In the genomic region with DNA sequence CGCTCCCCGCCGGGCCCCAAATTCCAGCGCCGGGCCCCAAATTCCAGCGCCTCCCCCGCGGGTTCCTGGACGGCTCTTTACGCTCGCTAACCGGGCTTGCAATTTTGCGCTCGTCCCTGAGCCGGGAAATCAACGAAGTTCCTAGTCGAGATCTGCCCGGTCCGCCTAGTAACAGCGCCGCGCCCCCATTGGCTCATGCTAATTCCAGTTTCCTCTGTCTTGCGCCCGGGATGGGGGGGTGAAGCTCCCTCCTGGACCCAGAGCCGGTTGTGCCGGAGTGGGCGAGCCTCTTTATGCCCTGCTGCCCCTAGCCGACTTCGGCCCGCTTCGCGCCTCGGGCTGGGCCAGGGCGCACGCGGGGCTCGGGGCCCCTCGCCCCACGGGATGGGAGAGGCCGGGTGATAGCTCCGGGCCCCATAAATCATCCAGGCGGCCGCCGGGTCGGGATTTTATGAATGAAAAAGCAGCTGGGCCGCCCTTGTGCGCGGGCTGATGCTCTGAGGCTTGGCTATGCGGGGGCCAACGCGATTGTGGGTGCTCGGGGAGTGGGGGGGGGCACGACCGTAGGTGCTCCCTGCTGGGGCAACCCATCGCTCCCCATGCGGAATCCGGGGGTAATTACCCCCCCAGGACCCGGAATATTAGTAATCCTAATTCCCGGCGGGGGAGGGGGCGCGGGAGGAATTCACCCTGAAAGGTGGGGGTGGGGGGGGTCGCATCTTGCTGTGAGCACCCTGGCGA, we compare ENCODE assay signal across 1 cellular context.
TF ChIP-seq lines count a peak whose summit lies in the region.

No MANE protein-coding gene starts in this region.

TF ChIP-seq in HepG2, 621 proteins besides CTCF, POLR2A, EP300 and RAD21 (continued from another document and continues in another):
- TF ChIP-seq, protein P1, sequence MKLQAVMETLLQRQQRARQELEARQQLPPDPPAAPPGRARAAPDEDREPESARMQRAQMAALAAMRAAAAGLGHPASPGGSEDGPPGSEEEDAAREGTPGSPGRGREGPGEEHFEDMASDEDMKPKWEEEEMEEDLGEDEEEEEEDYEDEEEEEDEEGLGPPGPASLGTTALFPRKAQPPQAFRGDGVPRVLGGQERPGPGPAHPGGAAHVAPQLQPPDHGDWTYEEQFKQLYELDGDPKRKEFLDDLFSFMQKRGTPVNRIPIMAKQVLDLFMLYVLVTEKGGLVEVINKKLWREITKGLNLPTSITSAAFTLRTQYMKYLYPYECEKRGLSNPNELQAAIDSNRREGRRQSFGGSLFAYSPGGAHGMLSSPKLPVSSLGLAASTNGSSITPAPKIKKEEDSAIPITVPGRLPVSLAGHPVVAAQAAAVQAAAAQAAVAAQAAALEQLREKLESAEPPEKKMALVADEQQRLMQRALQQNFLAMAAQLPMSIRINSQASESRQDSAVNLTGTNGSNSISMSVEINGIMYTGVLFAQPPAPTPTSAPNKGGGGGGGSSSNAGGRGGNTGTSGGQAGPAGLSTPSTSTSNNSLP (IDR thresholded peaks at IDR 0.05; ENCODE audit: low read depth, low read length) = no peak
- TF ChIP-seq, protein P2, sequence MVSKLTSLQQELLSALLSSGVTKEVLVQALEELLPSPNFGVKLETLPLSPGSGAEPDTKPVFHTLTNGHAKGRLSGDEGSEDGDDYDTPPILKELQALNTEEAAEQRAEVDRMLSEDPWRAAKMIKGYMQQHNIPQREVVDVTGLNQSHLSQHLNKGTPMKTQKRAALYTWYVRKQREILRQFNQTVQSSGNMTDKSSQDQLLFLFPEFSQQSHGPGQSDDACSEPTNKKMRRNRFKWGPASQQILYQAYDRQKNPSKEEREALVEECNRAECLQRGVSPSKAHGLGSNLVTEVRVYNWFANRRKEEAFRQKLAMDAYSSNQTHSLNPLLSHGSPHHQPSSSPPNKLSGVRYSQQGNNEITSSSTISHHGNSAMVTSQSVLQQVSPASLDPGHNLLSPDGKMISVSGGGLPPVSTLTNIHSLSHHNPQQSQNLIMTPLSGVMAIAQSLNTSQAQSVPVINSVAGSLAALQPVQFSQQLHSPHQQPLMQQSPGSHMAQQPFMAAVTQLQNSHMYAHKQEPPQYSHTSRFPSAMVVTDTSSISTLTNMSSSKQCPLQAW (CRISPR knock-in tag; IDR thresholded peaks at IDR 0.05) = no peak
- TF ChIP-seq, protein P3, sequence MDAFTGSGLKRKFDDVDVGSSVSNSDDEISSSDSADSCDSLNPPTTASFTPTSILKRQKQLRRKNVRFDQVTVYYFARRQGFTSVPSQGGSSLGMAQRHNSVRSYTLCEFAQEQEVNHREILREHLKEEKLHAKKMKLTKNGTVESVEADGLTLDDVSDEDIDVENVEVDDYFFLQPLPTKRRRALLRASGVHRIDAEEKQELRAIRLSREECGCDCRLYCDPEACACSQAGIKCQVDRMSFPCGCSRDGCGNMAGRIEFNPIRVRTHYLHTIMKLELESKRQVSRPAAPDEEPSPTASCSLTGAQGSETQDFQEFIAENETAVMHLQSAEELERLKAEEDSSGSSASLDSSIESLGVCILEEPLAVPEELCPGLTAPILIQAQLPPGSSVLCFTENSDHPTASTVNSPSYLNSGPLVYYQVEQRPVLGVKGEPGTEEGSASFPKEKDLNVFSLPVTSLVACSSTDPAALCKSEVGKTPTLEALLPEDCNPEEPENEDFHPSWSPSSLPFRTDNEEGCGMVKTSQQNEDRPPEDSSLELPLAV (CRISPR knock-in tag; conservative IDR thresholded peaks at IDR 0.05; ENCODE audit: low read depth) = no peak
- TF ChIP-seq TGIF2 (CRISPR knock-in tag; IDR thresholded peaks at IDR 0.05) = no peak
- TF ChIP-seq, protein P4, sequence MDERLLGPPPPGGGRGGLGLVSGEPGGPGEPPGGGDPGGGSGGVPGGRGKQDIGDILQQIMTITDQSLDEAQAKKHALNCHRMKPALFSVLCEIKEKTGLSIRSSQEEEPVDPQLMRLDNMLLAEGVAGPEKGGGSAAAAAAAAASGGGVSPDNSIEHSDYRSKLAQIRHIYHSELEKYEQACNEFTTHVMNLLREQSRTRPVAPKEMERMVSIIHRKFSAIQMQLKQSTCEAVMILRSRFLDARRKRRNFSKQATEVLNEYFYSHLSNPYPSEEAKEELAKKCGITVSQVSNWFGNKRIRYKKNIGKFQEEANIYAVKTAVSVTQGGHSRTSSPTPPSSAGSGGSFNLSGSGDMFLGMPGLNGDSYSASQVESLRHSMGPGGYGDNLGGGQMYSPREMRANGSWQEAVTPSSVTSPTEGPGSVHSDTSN (CRISPR knock-in tag; IDR thresholded peaks at IDR 0.05) = no peak
- TF ChIP-seq, protein P5, sequence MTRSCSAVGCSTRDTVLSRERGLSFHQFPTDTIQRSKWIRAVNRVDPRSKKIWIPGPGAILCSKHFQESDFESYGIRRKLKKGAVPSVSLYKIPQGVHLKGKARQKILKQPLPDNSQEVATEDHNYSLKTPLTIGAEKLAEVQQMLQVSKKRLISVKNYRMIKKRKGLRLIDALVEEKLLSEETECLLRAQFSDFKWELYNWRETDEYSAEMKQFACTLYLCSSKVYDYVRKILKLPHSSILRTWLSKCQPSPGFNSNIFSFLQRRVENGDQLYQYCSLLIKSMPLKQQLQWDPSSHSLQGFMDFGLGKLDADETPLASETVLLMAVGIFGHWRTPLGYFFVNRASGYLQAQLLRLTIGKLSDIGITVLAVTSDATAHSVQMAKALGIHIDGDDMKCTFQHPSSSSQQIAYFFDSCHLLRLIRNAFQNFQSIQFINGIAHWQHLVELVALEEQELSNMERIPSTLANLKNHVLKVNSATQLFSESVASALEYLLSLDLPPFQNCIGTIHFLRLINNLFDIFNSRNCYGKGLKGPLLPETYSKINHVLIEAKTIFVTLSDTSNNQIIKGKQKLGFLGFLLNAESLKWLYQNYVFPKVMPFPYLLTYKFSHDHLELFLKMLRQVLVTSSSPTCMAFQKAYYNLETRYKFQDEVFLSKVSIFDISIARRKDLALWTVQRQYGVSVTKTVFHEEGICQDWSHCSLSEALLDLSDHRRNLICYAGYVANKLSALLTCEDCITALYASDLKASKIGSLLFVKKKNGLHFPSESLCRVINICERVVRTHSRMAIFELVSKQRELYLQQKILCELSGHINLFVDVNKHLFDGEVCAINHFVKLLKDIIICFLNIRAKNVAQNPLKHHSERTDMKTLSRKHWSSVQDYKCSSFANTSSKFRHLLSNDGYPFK (CRISPR knock-in tag; IDR thresholded peaks at IDR 0.05; ENCODE audit: borderline replicate concordance) = 0 out of 2 replicates have a peak, but pooled peaks have one; percentile 0
- no peak for TF ChIP-seq ZNF543 (CRISPR knock-in tag; IDR thresholded peaks at IDR 0.05)
- TF ChIP-seq ZNF782 (CRISPR knock-in tag; IDR thresholded peaks at IDR 0.05; ENCODE audit: borderline replicate concordance) = no peak
- TF ChIP-seq, protein P6, sequence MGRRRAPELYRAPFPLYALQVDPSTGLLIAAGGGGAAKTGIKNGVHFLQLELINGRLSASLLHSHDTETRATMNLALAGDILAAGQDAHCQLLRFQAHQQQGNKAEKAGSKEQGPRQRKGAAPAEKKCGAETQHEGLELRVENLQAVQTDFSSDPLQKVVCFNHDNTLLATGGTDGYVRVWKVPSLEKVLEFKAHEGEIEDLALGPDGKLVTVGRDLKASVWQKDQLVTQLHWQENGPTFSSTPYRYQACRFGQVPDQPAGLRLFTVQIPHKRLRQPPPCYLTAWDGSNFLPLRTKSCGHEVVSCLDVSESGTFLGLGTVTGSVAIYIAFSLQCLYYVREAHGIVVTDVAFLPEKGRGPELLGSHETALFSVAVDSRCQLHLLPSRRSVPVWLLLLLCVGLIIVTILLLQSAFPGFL (CRISPR knock-in tag; IDR thresholded peaks at IDR 0.05) = no peak
- TF ChIP-seq ZFY (CRISPR knock-in tag; IDR thresholded peaks at IDR 0.05) = peak; percentile 79
- TF ChIP-seq ZNF558 (CRISPR knock-in tag; IDR thresholded peaks at IDR 0.05; ENCODE audit: borderline replicate concordance) = no peak
- no peak for TF ChIP-seq PAWR (CRISPR knock-in tag; IDR thresholded peaks at IDR 0.05; ENCODE audit: borderline replicate concordance)
- no peak for TF ChIP-seq SIX4 (CRISPR knock-in tag; IDR thresholded peaks at IDR 0.05)
- TF ChIP-seq ZNF790 (CRISPR knock-in tag; IDR thresholded peaks at IDR 0.05; ENCODE audit: borderline replicate concordance) = no peak
- 0 out of 2 replicates have a peak, but pooled peaks have one; percentile 57 for TF ChIP-seq MYNN (CRISPR knock-in tag; IDR thresholded peaks at IDR 0.05; ENCODE audit: low read depth)
- TF ChIP-seq ZNF354B (CRISPR knock-in tag; IDR thresholded peaks at IDR 0.05) = no peak
- TF ChIP-seq, protein P7, sequence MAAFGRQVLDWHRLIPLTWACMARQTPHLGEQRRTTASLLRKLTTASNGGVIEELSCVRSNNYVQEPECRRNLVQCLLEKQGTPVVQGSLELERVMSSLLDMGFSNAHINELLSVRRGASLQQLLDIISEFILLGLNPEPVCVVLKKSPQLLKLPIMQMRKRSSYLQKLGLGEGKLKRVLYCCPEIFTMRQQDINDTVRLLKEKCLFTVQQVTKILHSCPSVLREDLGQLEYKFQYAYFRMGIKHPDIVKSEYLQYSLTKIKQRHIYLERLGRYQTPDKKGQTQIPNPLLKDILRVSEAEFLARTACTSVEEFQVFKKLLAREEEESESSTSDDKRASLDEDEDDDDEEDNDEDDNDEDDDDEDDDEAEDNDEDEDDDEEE (CRISPR knock-in tag; IDR thresholded peaks at IDR 0.05) = peak; percentile 50; the same call in 1 of the 2 replicates
- no peak for TF ChIP-seq RAD51 (IDR thresholded peaks at IDR 0.05; ENCODE audit: borderline replicate concordance)
- no peak for TF ChIP-seq ZMYM2 (CRISPR knock-in tag; IDR thresholded peaks at IDR 0.05)
- TF ChIP-seq, protein P8, sequence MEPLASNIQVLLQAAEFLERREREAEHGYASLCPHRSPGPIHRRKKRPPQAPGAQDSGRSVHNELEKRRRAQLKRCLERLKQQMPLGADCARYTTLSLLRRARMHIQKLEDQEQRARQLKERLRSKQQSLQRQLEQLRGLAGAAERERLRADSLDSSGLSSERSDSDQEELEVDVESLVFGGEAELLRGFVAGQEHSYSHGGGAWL (CRISPR knock-in tag; IDR thresholded peaks at IDR 0.05) = peak; percentile 84
- TF ChIP-seq NR2F6 (IDR thresholded peaks at IDR 0.05) = no peak
- 0 out of 2 replicates have a peak, but pooled peaks have one; percentile 8 for TF ChIP-seq NR2F6 (CRISPR knock-in tag; IDR thresholded peaks at IDR 0.05)
- TF ChIP-seq PHB2 (IDR thresholded peaks at IDR 0.05; ENCODE audit: partially characterized antibody) = no peak
- TF ChIP-seq, protein P9, sequence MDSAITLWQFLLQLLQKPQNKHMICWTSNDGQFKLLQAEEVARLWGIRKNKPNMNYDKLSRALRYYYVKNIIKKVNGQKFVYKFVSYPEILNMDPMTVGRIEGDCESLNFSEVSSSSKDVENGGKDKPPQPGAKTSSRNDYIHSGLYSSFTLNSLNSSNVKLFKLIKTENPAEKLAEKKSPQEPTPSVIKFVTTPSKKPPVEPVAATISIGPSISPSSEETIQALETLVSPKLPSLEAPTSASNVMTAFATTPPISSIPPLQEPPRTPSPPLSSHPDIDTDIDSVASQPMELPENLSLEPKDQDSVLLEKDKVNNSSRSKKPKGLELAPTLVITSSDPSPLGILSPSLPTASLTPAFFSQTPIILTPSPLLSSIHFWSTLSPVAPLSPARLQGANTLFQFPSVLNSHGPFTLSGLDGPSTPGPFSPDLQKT (CRISPR knock-in tag; IDR thresholded peaks at IDR 0.05; ENCODE audit: borderline replicate concordance) = no peak
- TF ChIP-seq ZFAT (CRISPR knock-in tag; conservative IDR thresholded peaks at IDR 0.05) = no peak
- TF ChIP-seq ZNF598 (CRISPR knock-in tag; IDR thresholded peaks at IDR 0.05; ENCODE audit: borderline replicate concordance) = no peak
- TF ChIP-seq ZNF607 (CRISPR knock-in tag; IDR thresholded peaks at IDR 0.05; ENCODE audit: borderline replicate concordance) = no peak
- no peak for TF ChIP-seq PCBP2 (optimal IDR thresholded peaks at IDR 0.05; ENCODE audit: low read depth, low read length, poor library complexity, severe bottlenecking)
- no peak for TF ChIP-seq ZSCAN21 (CRISPR knock-in tag; IDR thresholded peaks at IDR 0.05; ENCODE audit: borderline replicate concordance)
- TF ChIP-seq, protein P10, sequence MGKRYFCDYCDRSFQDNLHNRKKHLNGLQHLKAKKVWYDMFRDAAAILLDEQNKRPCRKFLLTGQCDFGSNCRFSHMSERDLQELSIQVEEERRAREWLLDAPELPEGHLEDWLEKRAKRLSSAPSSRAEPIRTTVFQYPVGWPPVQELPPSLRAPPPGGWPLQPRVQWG (CRISPR knock-in tag; IDR thresholded peaks at IDR 0.05; ENCODE audit: borderline replicate concordance, low read depth) = no peak
- TF ChIP-seq, protein P11, sequence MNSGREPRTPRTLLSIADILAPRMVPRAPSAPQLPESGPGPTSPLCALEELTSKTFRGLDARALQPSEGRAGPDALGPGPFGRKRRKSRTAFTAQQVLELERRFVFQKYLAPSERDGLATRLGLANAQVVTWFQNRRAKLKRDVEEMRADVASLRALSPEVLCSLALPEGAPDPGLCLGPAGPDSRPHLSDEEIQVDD (CRISPR knock-in tag; IDR thresholded peaks at IDR 0.05; ENCODE audit: borderline replicate concordance) = no peak
- peak; percentile 52 for TF ChIP-seq ASH2L (IDR thresholded peaks at IDR 0.05; ENCODE audit: insufficient read length, low read depth, low read length)
- TF ChIP-seq NPAS2 (CRISPR knock-in tag; IDR thresholded peaks at IDR 0.05; ENCODE audit: borderline replicate concordance) = no peak
- no peak for TF ChIP-seq FOXP1 (IDR thresholded peaks at IDR 0.05)
- no peak for TF ChIP-seq FOXP1 (CRISPR knock-in tag; IDR thresholded peaks at IDR 0.05)
- TF ChIP-seq, protein P12, sequence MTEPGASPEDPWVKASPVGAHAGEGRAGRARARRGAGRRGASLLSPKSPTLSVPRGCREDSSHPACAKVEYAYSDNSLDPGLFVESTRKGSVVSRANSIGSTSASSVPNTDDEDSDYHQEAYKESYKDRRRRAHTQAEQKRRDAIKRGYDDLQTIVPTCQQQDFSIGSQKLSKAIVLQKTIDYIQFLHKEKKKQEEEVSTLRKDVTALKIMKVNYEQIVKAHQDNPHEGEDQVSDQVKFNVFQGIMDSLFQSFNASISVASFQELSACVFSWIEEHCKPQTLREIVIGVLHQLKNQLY (CRISPR knock-in tag; IDR thresholded peaks at IDR 0.05) = no peak
- TF ChIP-seq RXRB (CRISPR knock-in tag; IDR thresholded peaks at IDR 0.05; ENCODE audit: borderline replicate concordance) = peak; percentile 25; the same call in 1 of the 2 replicates
- no peak for TF ChIP-seq MZF1 (CRISPR knock-in tag; IDR thresholded peaks at IDR 0.05; ENCODE audit: borderline replicate concordance)
- TF ChIP-seq KLF15 (CRISPR knock-in tag; IDR thresholded peaks at IDR 0.05; ENCODE audit: borderline replicate concordance) = no peak
- TF ChIP-seq ZNF569 (CRISPR knock-in tag; IDR thresholded peaks at IDR 0.05; ENCODE audit: borderline replicate concordance) = no peak
- TF ChIP-seq BRD4 (CRISPR knock-in tag; IDR thresholded peaks at IDR 0.05) = no peak
- TF ChIP-seq FOSL1 (CRISPR knock-in tag; IDR thresholded peaks at IDR 0.05; ENCODE audit: borderline replicate concordance) = no peak
